In genomic region chr11:57199330-57199729, GRCh38 we compare ENCODE assay signal across 37 cellular contexts. TPM values are rescaled to one million over a fixed set of nuclear protein-coding genes. Genes with fewer than 3 reads are reported as not detected.
"Had no signal": no experiment of that assay in that cellular context is flagged by ENCODE, and none has a peak within 500 bp of the region (broad histone marks: within the 10 kb centered on the region; RNA-seq: fewer than 3 reads in every experiment).

No MANE protein-coding gene starts in this region.

- H3K4me3 Mint-ChIP-seq: activated B cell treated with CpG ODN at 0.5 μM for 24 hours; activated CD4-positive, alpha-beta memory T cell treated with anti-CD3 and anti-CD28 coated beads for 36 hours; activated CD4-positive, alpha-beta T cell treated with anti-CD3 and anti-CD28 coated beads, Interleukin-2, amount 10 ng/mL, durations not matched to agents 24 days and 14 days; activated CD8-positive, alpha-beta T cell treated with anti-CD3 and anti-CD28 coated beads for 36 hours; activated naive CD4-positive, alpha-beta T cell treated with anti-CD3 and anti-CD28 coated beads for 36 hours; activated naive CD8-positive, alpha-beta T cell treated with anti-CD3 and anti-CD28 coated beads for 36 hours; activated T-cell treated with anti-CD3 and anti-CD28 coated beads, Interleukin-2, amount 50 U/mL, for 4 hours; activated T-cell treated with anti-CD3 and anti-CD28 coated beads, Interleukin-2, amount 50 U/mL, for 72 hours; activated T-helper 1 cell treated with anti-CD3 and anti-CD28 coated beads, Interleukin-12 subunit alpha, Interleukin-12 subunit beta, Interleukin-2, Interleukin-4 antibody, amounts not matched to agents 30 ng/mL and 10 ng/mL and 1 ng/mL, durations not matched to agents 14 hours and 24 hours and 36 hours; activated T-helper 17 cell treated with anti-CD3 and anti-CD28 coated beads, Interleukin-2, amount 50 U/mL, for 72 hours; T-helper 1 cell treated with Interleukin-12 subunit alpha and Interleukin-12 subunit beta and Interleukin-4 antibody, amounts not matched to agents 30 μg/mL and 1 μg/mL, for 36 hours; T-helper 2 cell treated with Interferon-gamma antibody and Interleukin-4, amounts not matched to agents 5 μg/mL and 100 μg/mL, for 36 hours had no signal

- H3K36me3 ChIP-seq: adrenal gland, brain microvascular endothelial cell, breast epithelium had no signal

- H3K27ac Mint-ChIP-seq: activated B cell treated with CpG ODN at 0.5 μM for 24 hours; activated CD4-positive, alpha-beta memory T cell treated with anti-CD3 and anti-CD28 coated beads for 36 hours; activated CD4-positive, alpha-beta T cell treated with anti-CD3 and anti-CD28 coated beads, Interleukin-2, amount 10 ng/mL, durations not matched to agents 24 days and 14 days; activated CD8-positive, alpha-beta T cell treated with anti-CD3 and anti-CD28 coated beads for 36 hours; activated naive CD4-positive, alpha-beta T cell treated with anti-CD3 and anti-CD28 coated beads for 36 hours; activated naive CD4-positive, alpha-beta T cell treated with anti-CD3 and anti-CD28 coated beads, Interleukin-2, amount 50 U/mL, for 72 hours; activated naive CD8-positive, alpha-beta T cell treated with anti-CD3 and anti-CD28 coated beads for 36 hours; activated T-cell treated with anti-CD3 and anti-CD28 coated beads, Interleukin-2, amount 50 U/mL, for 72 hours; activated T-helper 1 cell treated with anti-CD3 and anti-CD28 coated beads, Interleukin-12 subunit alpha, Interleukin-12 subunit beta, Interleukin-2, Interleukin-4 antibody, amounts not matched to agents 30 ng/mL and 10 ng/mL and 1 ng/mL, durations not matched to agents 14 hours and 24 hours and 36 hours; activated T-helper 17 cell treated with anti-CD3 and anti-CD28 coated beads, Interleukin-2, amount 50 U/mL, for 72 hours; T-helper 1 cell treated with Interleukin-12 subunit alpha and Interleukin-12 subunit beta and Interleukin-4 antibody, amounts not matched to agents 30 μg/mL and 1 μg/mL, for 36 hours; T-helper 2 cell treated with Interferon-gamma antibody and Interleukin-4, amounts not matched to agents 5 μg/mL and 100 μg/mL, for 36 hours had no signal

- H3K36me3 Mint-ChIP-seq: activated CD4-positive, alpha-beta memory T cell treated with anti-CD3 and anti-CD28 coated beads for 36 hours; activated naive CD4-positive, alpha-beta T cell treated with anti-CD3 and anti-CD28 coated beads, Interleukin-2, amount 50 U/mL, for 72 hours; activated naive CD8-positive, alpha-beta T cell treated with anti-CD3 and anti-CD28 coated beads for 36 hours had no signal

- H3K27ac ChIP-seq: adrenal gland, body of pancreas, brain microvascular endothelial cell, breast epithelium, VCaP had no signal

- H3K9me3 ChIP-seq: adrenal gland, body of pancreas, breast epithelium had no signal

- H3K4me1 Mint-ChIP-seq: activated B cell treated with CpG ODN at 0.5 μM for 24 hours; activated CD4-positive, alpha-beta T cell treated with anti-CD3 and anti-CD28 coated beads, Interleukin-2, amount 10 ng/mL, durations not matched to agents 24 days and 14 days; activated naive CD8-positive, alpha-beta T cell treated with anti-CD3 and anti-CD28 coated beads for 36 hours; activated T-helper 17 cell treated with anti-CD3 and anti-CD28 coated beads, Interleukin-2, amount 50 U/mL, for 72 hours had no signal

- DNase-seq: activated B cell treated with CpG ODN at 0.5 μM for 24 hours; activated CD4-positive, alpha-beta memory T cell treated with anti-CD3 and anti-CD28 coated beads for 36 hours; activated CD4-positive, alpha-beta T cell treated with anti-CD3 and anti-CD28 coated beads for 4 hours; activated CD4-positive, alpha-beta T cell treated with anti-CD3 and anti-CD28 coated beads, Interleukin-2, amount 10 ng/mL, durations not matched to agents 24 days and 14 days; activated CD4-positive, alpha-beta T cell treated with anti-CD3 and anti-CD28 coated beads, Interleukin-2, amount 50 U/mL, for 1 hour; activated CD4-positive, alpha-beta T cell treated with anti-CD3 and anti-CD28 coated beads, Interleukin-2, amount 50 U/mL, for 4 hours; activated CD4-positive, CD25-positive, alpha-beta regulatory T cell treated with anti-CD3 and anti-CD28 coated beads, Interleukin-2, amount 50 U/mL, for 72 hours; activated CD8-positive, alpha-beta memory T cell treated with anti-CD3 and anti-CD28 coated beads, Interleukin-2, amount 50 U/mL, for 4 hours; activated CD8-positive, alpha-beta T cell treated with anti-CD3 and anti-CD28 coated beads for 36 hours; activated effector memory CD4-positive, alpha-beta T cell treated with anti-CD3 and anti-CD28 coated beads, Interleukin-2, amount 50 U/mL, for 16 hours; activated gamma-delta T cell treated with Interleukin-2 at 50 U/mL for 16 hours; activated naive CD4-positive, alpha-beta T cell; activated naive CD4-positive, alpha-beta T cell treated with anti-CD3 and anti-CD28 coated beads for 36 hours; activated naive CD4-positive, alpha-beta T cell treated with anti-CD3 and anti-CD28 coated beads, Interleukin-2, amount 50 U/mL, for 16 hours; activated naive CD8-positive, alpha-beta T cell treated with anti-CD3 and anti-CD28 coated beads for 36 hours; activated T-cell treated with anti-CD3 and anti-CD28 coated beads for 4 hours; activated T-cell treated with anti-CD3 and anti-CD28 coated beads, Interleukin-2, amount 50 U/mL, for 1 hour; activated T-cell treated with anti-CD3 and anti-CD28 coated beads, Interleukin-2, amount 50 U/mL, for 4 hours; activated T-cell treated with anti-CD3 and anti-CD28 coated beads, Interleukin-2, amount 50 U/mL, for 72 hours; adrenal gland; amniotic stem cell; aorta; body of pancreas; brain microvascular endothelial cell; central memory CD4-positive, alpha-beta T cell; T-helper 1 cell; T-helper 2 cell; T-helper 9 cell had no signal

- H3K4me3 ChIP-seq: adrenal gland, body of pancreas, breast epithelium had no signal

- ATAC-seq: activated CD8-positive, alpha-beta T cell treated with anti-CD3 and anti-CD28 coated beads for 36 hours; activated naive CD4-positive, alpha-beta T cell treated with anti-CD3 and anti-CD28 coated beads, Interleukin-2, amount 50 U/mL, for 72 hours; activated T-cell treated with anti-CD3 and anti-CD28 coated beads, Interleukin-2, amount 50 U/mL, for 4 hours; activated T-cell treated with anti-CD3 and anti-CD28 coated beads, Interleukin-2, amount 50 U/mL, for 72 hours; activated T-helper 17 cell treated with anti-CD3 and anti-CD28 coated beads, Interleukin-2, amount 50 U/mL, for 72 hours; body of pancreas had no signal

- H3K9me3 Mint-ChIP-seq: activated B cell treated with CpG ODN at 0.5 μM for 24 hours; activated CD4-positive, alpha-beta memory T cell treated with anti-CD3 and anti-CD28 coated beads for 36 hours; activated CD4-positive, alpha-beta T cell treated with anti-CD3 and anti-CD28 coated beads, Interleukin-2, amount 10 ng/mL, durations not matched to agents 24 days and 14 days; activated CD8-positive, alpha-beta T cell treated with anti-CD3 and anti-CD28 coated beads for 36 hours; activated naive CD4-positive, alpha-beta T cell treated with anti-CD3 and anti-CD28 coated beads for 36 hours; activated naive CD4-positive, alpha-beta T cell treated with anti-CD3 and anti-CD28 coated beads, Interleukin-2, amount 50 U/mL, for 72 hours; activated naive CD8-positive, alpha-beta T cell treated with anti-CD3 and anti-CD28 coated beads for 36 hours; activated T-cell treated with anti-CD3 and anti-CD28 coated beads, Interleukin-2, amount 50 U/mL, for 4 hours; activated T-cell treated with anti-CD3 and anti-CD28 coated beads, Interleukin-2, amount 50 U/mL, for 72 hours; activated T-helper 1 cell treated with anti-CD3 and anti-CD28 coated beads, Interleukin-12 subunit alpha, Interleukin-12 subunit beta, Interleukin-2, Interleukin-4 antibody, amounts not matched to agents 30 ng/mL and 10 ng/mL and 1 ng/mL, durations not matched to agents 14 hours and 24 hours and 36 hours; activated T-helper 17 cell treated with anti-CD3 and anti-CD28 coated beads, Interleukin-2, amount 50 U/mL, for 72 hours; T-helper 1 cell treated with Interleukin-12 subunit alpha and Interleukin-12 subunit beta and Interleukin-4 antibody, amounts not matched to agents 30 μg/mL and 1 μg/mL, for 36 hours; T-helper 2 cell treated with Interferon-gamma antibody and Interleukin-4, amounts not matched to agents 5 μg/mL and 100 μg/mL, for 36 hours had no signal

- H3K27me3 ChIP-seq: adrenal gland, body of pancreas, brain microvascular endothelial cell, breast epithelium had no signal

- H3K4me1 ChIP-seq: adrenal gland, body of pancreas, breast epithelium had no signal

RNA-seq across cellular contexts. Expression of gene LRRC55, which starts 17.6 kb away (rescaled TPM):
- total RNA-seq: activated B cell treated with CpG ODN at 0.5 μM for 24 hours; activated CD4-positive, alpha-beta memory T cell treated with anti-CD3 and anti-CD28 coated beads for 36 hours; activated CD4-positive, alpha-beta T cell treated with anti-CD3 and anti-CD28 coated beads, Interleukin-2, amount 10 ng/mL, durations not matched to agents 24 days and 14 days; activated CD8-positive, alpha-beta memory T cell treated with anti-CD3 and anti-CD28 coated beads for 36 hours; activated CD8-positive, alpha-beta T cell treated with anti-CD3 and anti-CD28 coated beads for 36 hours; activated naive CD4-positive, alpha-beta T cell treated with anti-CD3 and anti-CD28 coated beads for 36 hours; activated naive CD4-positive, alpha-beta T cell treated with anti-CD3 and anti-CD28 coated beads, Interleukin-2, amount 50 U/mL, for 72 hours; activated naive CD8-positive, alpha-beta T cell treated with anti-CD3 and anti-CD28 coated beads for 36 hours; activated T-cell treated with anti-CD3 and anti-CD28 coated beads, Interleukin-2, amount 50 U/mL, for 4 hours; activated T-cell treated with anti-CD3 and anti-CD28 coated beads, Interleukin-2, amount 50 U/mL, for 72 hours; activated T-helper 1 cell treated with anti-CD3 and anti-CD28 coated beads, Interleukin-12 subunit alpha, Interleukin-12 subunit beta, Interleukin-2, Interleukin-4 antibody, amounts not matched to agents 30 ng/mL and 10 ng/mL and 1 ng/mL, durations not matched to agents 14 hours and 24 hours and 36 hours; activated T-helper 17 cell treated with anti-CD3 and anti-CD28 coated beads, Interleukin-2, amount 50 U/mL, for 72 hours; astrocyte; body of pancreas; breast epithelium had no signal

RNA-seq across cellular contexts. Expression of gene APLNR, which starts 37.7 kb away (rescaled TPM):
- total RNA-seq: activated B cell treated with CpG ODN at 0.5 μM for 24 hours; activated CD4-positive, alpha-beta memory T cell treated with anti-CD3 and anti-CD28 coated beads for 36 hours; activated CD4-positive, alpha-beta T cell treated with anti-CD3 and anti-CD28 coated beads, Interleukin-2, amount 10 ng/mL, durations not matched to agents 24 days and 14 days; activated CD8-positive, alpha-beta memory T cell treated with anti-CD3 and anti-CD28 coated beads for 36 hours; activated CD8-positive, alpha-beta T cell treated with anti-CD3 and anti-CD28 coated beads for 36 hours; activated naive CD4-positive, alpha-beta T cell treated with anti-CD3 and anti-CD28 coated beads for 36 hours; activated naive CD4-positive, alpha-beta T cell treated with anti-CD3 and anti-CD28 coated beads, Interleukin-2, amount 50 U/mL, for 72 hours; activated naive CD8-positive, alpha-beta T cell treated with anti-CD3 and anti-CD28 coated beads for 36 hours; activated T-cell treated with anti-CD3 and anti-CD28 coated beads, Interleukin-2, amount 50 U/mL, for 4 hours; activated T-cell treated with anti-CD3 and anti-CD28 coated beads, Interleukin-2, amount 50 U/mL, for 72 hours; activated T-helper 1 cell treated with anti-CD3 and anti-CD28 coated beads, Interleukin-12 subunit alpha, Interleukin-12 subunit beta, Interleukin-2, Interleukin-4 antibody, amounts not matched to agents 30 ng/mL and 10 ng/mL and 1 ng/mL, durations not matched to agents 14 hours and 24 hours and 36 hours; activated T-helper 17 cell treated with anti-CD3 and anti-CD28 coated beads, Interleukin-2, amount 50 U/mL, for 72 hours; astrocyte had no signal
